Comparison of ENCODE assay signal across 8 cellular contexts in the genomic region with DNA sequence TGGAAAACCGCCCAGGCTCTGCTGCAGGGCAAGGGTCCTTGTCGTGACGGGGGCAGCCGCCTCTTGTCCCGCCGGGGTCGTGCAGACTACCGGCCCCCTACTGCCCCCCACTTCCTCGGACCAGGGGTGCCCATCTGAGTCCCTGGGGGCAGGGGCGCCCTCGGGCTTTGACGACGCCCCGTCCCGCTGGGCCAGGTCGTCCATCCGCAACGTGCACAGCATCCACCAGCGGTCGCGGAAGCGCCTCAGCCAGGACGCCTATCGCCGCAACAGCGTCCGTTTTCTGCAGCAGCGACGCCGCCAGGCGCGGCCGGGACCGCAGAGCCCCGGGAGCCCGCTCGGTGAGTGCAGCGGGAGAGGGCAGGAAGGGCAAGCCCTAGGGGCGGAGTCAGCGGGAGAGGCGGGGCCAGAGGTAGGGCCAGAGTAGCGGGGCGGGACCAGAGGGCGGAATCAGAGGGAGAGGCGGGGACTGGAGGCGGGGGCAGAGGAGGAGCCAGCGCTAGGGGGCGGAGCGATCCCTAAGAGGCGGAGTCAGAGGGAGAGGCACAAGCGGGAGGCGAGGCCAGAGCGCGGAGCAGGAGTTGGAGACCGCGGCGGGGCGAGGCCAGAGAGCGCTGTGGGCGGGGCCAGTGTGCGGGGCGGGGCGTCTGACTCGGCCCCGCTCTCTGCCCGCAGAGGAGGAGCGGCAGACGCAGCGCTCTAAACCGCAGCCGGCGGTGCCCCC.
A peak's percentile ranks its signal among the peaks of the same experiment; 100 is the strongest.
DNase-seq lines count a peak whose midpoint lies in the region; ATAC-seq and TF ChIP-seq lines count a peak whose summit lies in the region.
"Not testable (repeated sequence)": the region's sequence is repeated elsewhere in the genome, so short reads cannot be mapped to it uniquely, and the experiment has no call there.

No MANE protein-coding gene starts in this region.

- intact Hi-C loops in left ventricle myocardium inferior (cut with micrococcal nuclease); prostate gland (cut with DNase I): not testable (repeated sequence)

- not testable (repeated sequence) for H3K79me2 ChIP-seq in GM23338 (replicated peaks; ENCODE audit: insufficient read depth)

- H4K20me1 ChIP-seq in GM23338 (replicated peaks; ENCODE audit: insufficient read depth): not testable (repeated sequence)

- DNase-seq in GM23338 (ENCODE audit: low spot score): not testable (repeated sequence)
- peak; percentile 86 to 93 for DNase-seq in activated CD4-positive, alpha-beta T cell treated with anti-CD3 and anti-CD28 coated beads for 4 hours
- DNase-seq in activated naive CD8-positive, alpha-beta T cell treated with anti-CD3 and anti-CD28 coated beads, Interleukin-2, amount 50 U/mL, for 16 hours (ENCODE audit: low read depth, low spot score): peak; percentile 67
- peak; percentile 91 for DNase-seq in left ventricle myocardium inferior
- peak; percentile 78 for DNase-seq in prostate gland (ENCODE audit: low spot score)
- peak; percentile 71 to 80 for DNase-seq in stimulated activated CD8-positive, alpha-beta memory T cell treated with anti-CD3 and anti-CD28 coated beads, Interleukin-7, amount 100 ng/mL, for 48 hours (ENCODE audit: extremely low read depth in 1 of 2, low read depth in 1 of 2)

- TF ChIP-seq CTCF in GM23338 (conservative IDR thresholded peaks at IDR 0.05; ENCODE audit: low read depth in 2 of 2); left ventricle myocardium inferior (IDR thresholded peaks at IDR 0.05; ENCODE audit: borderline replicate concordance); prostate gland (IDR thresholded peaks at IDR 0.05): not testable (repeated sequence)

- not testable (repeated sequence) for H3K4me3 Mint-ChIP-seq in GM23338

- not testable (repeated sequence) for H3K27me3 ChIP-seq in GM23338 (ENCODE audit: insufficient read depth); left ventricle myocardium inferior (ENCODE audit: low read depth); prostate gland (replicated peaks; ENCODE audit: insufficient read depth)

- not testable (repeated sequence) for H3K9me2 ChIP-seq in GM23338 (ENCODE audit: insufficient read depth)

- not testable (repeated sequence) for H3K36me3 ChIP-seq in GM23338 (ENCODE audit: insufficient read depth); left ventricle myocardium inferior; prostate gland

- H3K4me1 ChIP-seq in GM23338 (ENCODE audit: insufficient read depth); left ventricle myocardium inferior; prostate gland (replicated peaks): not testable (repeated sequence)

- H3K27ac ChIP-seq in GM23338 (ENCODE audit: low read depth); prostate gland: not testable (repeated sequence)
- H3K27ac ChIP-seq in left ventricle myocardium inferior (replicated peaks): peak overlapping the region; percentile 36

- TF ChIP-seq POLR2A in prostate gland (IDR thresholded peaks at IDR 0.05): not testable (repeated sequence)

- 0% methylated on average over 11 of the region's 72 CpGs for WGBS in prostate gland

- not testable (repeated sequence) for H3K27me3 Mint-ChIP-seq in GM23338 (ENCODE audit: insufficient read depth, low read depth, poor library complexity)

- H3K4me2 ChIP-seq in GM23338: not testable (repeated sequence)

- ATAC-seq in GM18508 (IDR thresholded peaks at IDR 0.05; ENCODE audit: insufficient read depth, unreplicated experiment) (peak; percentile 67), GM23338 (peak; percentile 89), HG03457 (IDR thresholded peaks at IDR 0.05; ENCODE audit: unreplicated experiment) (peak; percentile 87)

- not testable (repeated sequence) for H3K9me3 Mint-ChIP-seq in GM23338

- H3K9me3 ChIP-seq in left ventricle myocardium inferior (replicated peaks); prostate gland: not testable (repeated sequence)

- H3K36me3 Mint-ChIP-seq in GM23338 (ENCODE audit: low read depth): not testable (repeated sequence)

- H3K27ac Mint-ChIP-seq in GM23338: not testable (repeated sequence)

- not testable (repeated sequence) for H3K4me1 Mint-ChIP-seq in GM23338

- not testable (repeated sequence) for H2AFZ ChIP-seq in GM23338

- peak overlapping the region; percentile 48; the same call in 1 of the 2 replicates for H3K4me3 ChIP-seq in GM23338
- peak overlapping the region; percentile 62 for H3K4me3 ChIP-seq in left ventricle myocardium inferior
- H3K4me3 ChIP-seq in prostate gland: not testable (repeated sequence)

- H3F3A ChIP-seq in GM23338 (replicated peaks; ENCODE audit: low read depth): not testable (repeated sequence)

TF ChIP-seq in GM23338, 12 proteins besides CTCF, POLR2A, EP300 and RAD21:
- TF ChIP-seq POLR2AphosphoS5 (IDR thresholded peaks at IDR 0.05; ENCODE audit: low read depth): 0 out of 2 replicates have a peak, but pooled peaks have one; percentile 19
TF ChIP-seq in GM23338: peak in this region for 1; not testable (repeated sequence) for 11.
